32 cellular contexts compared by ENCODE assay signal in genomic region chr3:108936924-108937689, GRCh38. TPM values are rescaled to one million over a fixed set of nuclear protein-coding genes. Genes with fewer than 3 reads are reported as not detected.
"Had no signal": no experiment of that assay in that cellular context is flagged by ENCODE, and none has a peak within 500 bp of the region (broad histone marks: within the 10 kb centered on the region; RNA-seq: fewer than 3 reads in every experiment).

No MANE protein-coding gene starts in this region.

- H3K36me3 ChIP-seq: esophagus squamous epithelium, neutrophil, uterus had no signal

- H3K27me3 ChIP-seq: esophagus squamous epithelium, neutrophil, uterus had no signal

- H3K27ac Mint-ChIP-seq: activated CD4-positive, alpha-beta T cell treated with anti-CD3 and anti-CD28 coated beads for 36 hours; activated naive CD4-positive, alpha-beta T cell treated with anti-CD3 and anti-CD28 coated beads, Interleukin-2, amount 50 U/mL, for 72 hours; activated T-cell treated with anti-CD3 and anti-CD28 coated beads, Interleukin-2, amount 50 U/mL, for 72 hours; memory B cell; naive thymus-derived CD8-positive, alpha-beta T cell; stimulated activated memory B cell treated with anti-CD40 and anti-IgM and Interleukin-4, amounts not matched to agents 10 μg/mL and 1 μg/mL and 100 μg/mL, for 72 hours; T-helper 2 cell treated with Interferon-gamma antibody and Interleukin-4, amounts not matched to agents 5 μg/mL and 100 μg/mL, for 36 hours; type B pancreatic cell had no signal

- H3K27me3 Mint-ChIP-seq: stimulated activated naive CD8-positive, alpha-beta T cell treated with anti-CD3 and anti-CD28 coated beads, Interleukin-15, amount 100 ng/mL, for 72 hours; type B pancreatic cell had no signal

- H3K27ac ChIP-seq: epithelial cell of prostate, esophagus squamous epithelium, neutrophil, uterus had no signal

- H3K4me1 Mint-ChIP-seq: activated CD4-positive, alpha-beta T cell treated with anti-CD3 and anti-CD28 coated beads for 36 hours; memory B cell; naive thymus-derived CD8-positive, alpha-beta T cell; stimulated activated memory B cell treated with anti-CD40 and anti-IgM and Interleukin-4, amounts not matched to agents 10 μg/mL and 1 μg/mL and 100 μg/mL, for 72 hours; stimulated activated naive CD8-positive, alpha-beta T cell treated with anti-CD3 and anti-CD28 coated beads, Interleukin-15, amount 100 ng/mL, for 72 hours had no signal

- H3K4me3 Mint-ChIP-seq: activated CD4-positive, alpha-beta T cell treated with anti-CD3 and anti-CD28 coated beads for 36 hours; activated T-cell treated with anti-CD3 and anti-CD28 coated beads, Interleukin-2, amount 50 U/mL, for 72 hours; memory B cell; naive thymus-derived CD8-positive, alpha-beta T cell; stimulated activated memory B cell treated with anti-CD40 and anti-IgM and Interleukin-4, amounts not matched to agents 10 μg/mL and 1 μg/mL and 100 μg/mL, for 72 hours; stimulated activated naive CD8-positive, alpha-beta T cell treated with anti-CD3 and anti-CD28 coated beads, Interleukin-15, amount 100 ng/mL, for 72 hours; T-helper 2 cell treated with Interferon-gamma antibody and Interleukin-4, amounts not matched to agents 5 μg/mL and 100 μg/mL, for 36 hours; type B pancreatic cell had no signal

- ATAC-seq: activated CD4-positive, alpha-beta T cell treated with anti-CD3 and anti-CD28 coated beads for 36 hours; activated naive CD4-positive, alpha-beta T cell treated with anti-CD3 and anti-CD28 coated beads, Interleukin-2, amount 50 U/mL, for 72 hours; activated T-cell treated with anti-CD3 and anti-CD28 coated beads, Interleukin-2, amount 50 U/mL, for 72 hours; naive thymus-derived CD8-positive, alpha-beta T cell; stimulated activated naive CD8-positive, alpha-beta T cell treated with anti-CD3 and anti-CD28 coated beads, Interleukin-15, amount 100 ng/mL, for 72 hours had no signal

- DNase-seq: activated CD4-positive, alpha-beta T cell treated with anti-CD3 and anti-CD28 coated beads for 36 hours; activated CD4-positive, alpha-beta T cell treated with anti-CD3 and anti-CD28 coated beads, Interleukin-2, amount 50 U/mL, for 4 hours; activated CD4-positive, CD25-positive, alpha-beta regulatory T cell; activated naive CD4-positive, alpha-beta T cell; activated T-cell treated with anti-CD3 and anti-CD28 coated beads for 4 hours; activated T-cell treated with anti-CD3 and anti-CD28 coated beads, Interleukin-2, amount 50 U/mL, for 72 hours; effector CD8-positive, alpha-beta T cell; esophagus squamous epithelium; foreskin melanocyte; islet precursor cell; naive thymus-derived CD8-positive, alpha-beta T cell; stimulated activated CD4-positive, alpha-beta T cell treated with anti-CD3 and anti-CD28 coated beads, Interleukin-1b, Interleukin-23, amount 100 ng/mL, for 48 hours; stimulated activated CD4-positive, alpha-beta T cell treated with anti-CD3 and anti-CD28 coated beads, Interleukin-4, amount 100 ng/mL, for 4 hours; stimulated activated CD8-positive, alpha-beta memory T cell treated with anti-CD3 and anti-CD28 coated beads, Interleukin-4, amount 100 ng/mL, for 48 hours; stimulated activated naive CD8-positive, alpha-beta T cell treated with anti-CD3 and anti-CD28 coated beads, Interleukin-15, amount 100 ng/mL, for 72 hours; substantia nigra; T-helper 1 cell; uterus had no signal

- H3K36me3 Mint-ChIP-seq: activated naive CD4-positive, alpha-beta T cell treated with anti-CD3 and anti-CD28 coated beads, Interleukin-2, amount 50 U/mL, for 72 hours; stimulated activated memory B cell treated with anti-CD40 and anti-IgM and Interleukin-4, amounts not matched to agents 10 μg/mL and 1 μg/mL and 100 μg/mL, for 72 hours; type B pancreatic cell had no signal

- H3K9me3 ChIP-seq: esophagus squamous epithelium, neutrophil, uterus had no signal

- H3K4me3 ChIP-seq: esophagus squamous epithelium, smooth muscle cell, uterus had no signal

- H3K4me2 ChIP-seq: smooth muscle cell had no signal

- H3K4me1 ChIP-seq: esophagus squamous epithelium, uterus had no signal

- H3K9me3 Mint-ChIP-seq: activated naive CD4-positive, alpha-beta T cell treated with anti-CD3 and anti-CD28 coated beads, Interleukin-2, amount 50 U/mL, for 72 hours; activated T-cell treated with anti-CD3 and anti-CD28 coated beads, Interleukin-2, amount 50 U/mL, for 72 hours; stimulated activated naive CD8-positive, alpha-beta T cell treated with anti-CD3 and anti-CD28 coated beads, Interleukin-15, amount 100 ng/mL, for 72 hours; T-helper 2 cell treated with Interferon-gamma antibody and Interleukin-4, amounts not matched to agents 5 μg/mL and 100 μg/mL, for 36 hours; type B pancreatic cell had no signal

RNA-seq across cellular contexts. Expression of gene GUCA1C, which starts 16.6 kb away (rescaled TPM):
- total RNA-seq: activated CD4-positive, alpha-beta T cell treated with anti-CD3 and anti-CD28 coated beads for 36 hours; activated naive CD4-positive, alpha-beta T cell treated with anti-CD3 and anti-CD28 coated beads, Interleukin-2, amount 50 U/mL, for 72 hours; activated T-cell treated with anti-CD3 and anti-CD28 coated beads, Interleukin-2, amount 50 U/mL, for 72 hours; bronchial epithelial cell; dermis microvascular lymphatic vessel endothelial cell; esophagus squamous epithelium; glomerular endothelial cell; lower leg skin; naive thymus-derived CD8-positive, alpha-beta T cell; osteocyte; posterior vena cava; smooth muscle cell; uterus had no signal
- polyA plus RNA-seq: naive thymus-derived CD8-positive, alpha-beta T cell; smooth muscle cell had no signal
